In genomic region chr17:61619953-61620352, GRCh38 we compare ENCODE assay signal across 32 cellular contexts. TPM values are rescaled to one million over a fixed set of nuclear protein-coding genes. Genes with fewer than 3 reads are reported as not detected.
"Had no signal": no experiment of that assay in that cellular context is flagged by ENCODE, and none has a peak within 500 bp of the region (broad histone marks: within the 10 kb centered on the region; RNA-seq: fewer than 3 reads in every experiment).

No MANE protein-coding gene starts in this region.

- H3K4me1 Mint-ChIP-seq: stimulated activated naive CD8-positive, alpha-beta T cell treated with anti-CD3 and anti-CD28 coated beads, Interleukin-15, amount 100 ng/mL, for 72 hours had no signal

- H3K4me3 Mint-ChIP-seq: stimulated activated effector memory CD8-positive, alpha-beta T cell treated with anti-CD3 and anti-CD28 coated beads, Interleukin-12 subunit alpha, Interleukin-12 subunit beta, amount 100 ng/mL, for 72 hours; stimulated activated memory B cell treated with anti-CD40 and anti-IgM and Interleukin-4, amounts not matched to agents 10 μg/mL and 1 μg/mL and 100 μg/mL, for 72 hours; stimulated activated naive B cell treated with anti-CD40 and anti-IgM and Interleukin-4, amounts not matched to agents 10 μg/mL and 1 μg/mL and 100 μg/mL, for 72 hours; stimulated activated naive CD8-positive, alpha-beta T cell treated with anti-CD3 and anti-CD28 coated beads, Interleukin-15, amount 100 ng/mL, for 72 hours; stimulated activated naive CD8-positive, alpha-beta T cell treated with anti-CD3 and anti-CD28 coated beads, Interleukin-15, Interleukin-2, amounts not matched to agents 100 ng/mL and 50 ng/mL, for 24 hours; type B pancreatic cell had no signal

- H3K36me3 Mint-ChIP-seq: stimulated activated memory B cell treated with anti-CD40 and anti-IgM and Interleukin-4, amounts not matched to agents 10 μg/mL and 1 μg/mL and 100 μg/mL, for 72 hours had no signal

- H3K9me3 ChIP-seq: testis, thyroid gland had no signal

- H3K27me3 ChIP-seq: stomach, suprapubic skin, testis, thyroid gland, tibial artery, tibial nerve, upper lobe of left lung, upper lobe of right lung, uterus, vagina had no signal

- H3K27ac ChIP-seq: stomach, suprapubic skin, testis, thoracic aorta, thyroid gland, tibial artery, tibial nerve, transverse colon, upper lobe of left lung, upper lobe of right lung, uterus, vagina had no signal

- H3K36me3 ChIP-seq: stomach, suprapubic skin, thoracic aorta, thyroid gland, tibial artery, tibial nerve, transverse colon, upper lobe of right lung, uterus, vagina had no signal

- H3K4me1 ChIP-seq: stomach, suprapubic skin, testis, thyroid gland, tibial artery, transverse colon, upper lobe of left lung, upper lobe of right lung, uterus, vagina had no signal

- H3K27ac Mint-ChIP-seq: stimulated activated effector memory CD8-positive, alpha-beta T cell treated with anti-CD3 and anti-CD28 coated beads, Interleukin-12 subunit alpha, Interleukin-12 subunit beta, amount 100 ng/mL, for 72 hours; stimulated activated memory B cell treated with anti-CD40 and anti-IgM and Interleukin-4, amounts not matched to agents 10 μg/mL and 1 μg/mL and 100 μg/mL, for 72 hours; stimulated activated naive B cell treated with anti-CD40 and anti-IgM and Interleukin-4, amounts not matched to agents 10 μg/mL and 1 μg/mL and 100 μg/mL, for 72 hours; stimulated activated naive CD8-positive, alpha-beta T cell treated with anti-CD3 and anti-CD28 coated beads, Interleukin-15, amount 100 ng/mL, for 72 hours; stimulated activated naive CD8-positive, alpha-beta T cell treated with anti-CD3 and anti-CD28 coated beads, Interleukin-15, Interleukin-2, amounts not matched to agents 100 ng/mL and 50 ng/mL, for 24 hours; type B pancreatic cell had no signal

- H3K4me3 ChIP-seq: stomach, suprapubic skin, testis, thoracic aorta, thyroid gland, tibial artery, tibial nerve, transverse colon, upper lobe of left lung, upper lobe of right lung, uterus, vagina had no signal

- DNase-seq: stimulated activated CD4-positive, alpha-beta T cell treated with anti-CD3 and anti-CD28 coated beads, Interleukin-2, amount 100 ng/mL, for 48 hours; stimulated activated CD4-positive, alpha-beta T cell treated with anti-CD3 and anti-CD28 coated beads, Interleukin-4, amount 100 ng/mL, for 1 hour; stimulated activated CD4-positive, alpha-beta T cell treated with anti-CD3 and anti-CD28 coated beads, Interleukin-4, amount 100 ng/mL, for 24 hours; stimulated activated CD4-positive, alpha-beta T cell treated with anti-CD3 and anti-CD28 coated beads, Interleukin-4, amount 100 ng/mL, for 4 hours; stimulated activated CD8-positive, alpha-beta memory T cell treated with anti-CD3 and anti-CD28 coated beads, Interleukin-4, amount 100 ng/mL, for 48 hours; stimulated activated naive B cell treated with anti-CD40 and anti-IgM and Interleukin-4, amounts not matched to agents 10 μg/mL and 1 μg/mL and 100 μg/mL, for 72 hours; stimulated activated naive CD4-positive, alpha-beta T cell; stimulated activated naive CD4-positive, alpha-beta T cell treated with Interleukin-2 at 50 U/mL for 16 hours; stimulated activated naive CD8-positive, alpha-beta T cell treated with anti-CD3 and anti-CD28 coated beads, Interleukin-15, amount 100 ng/mL, for 72 hours; stimulated activated naive CD8-positive, alpha-beta T cell treated with anti-CD3 and anti-CD28 coated beads, Interleukin-15, Interleukin-2, amounts not matched to agents 100 U/mL and 50 U/mL, for 24 hours; stomach; substantia nigra; testis; thyroid gland; tibial artery; transverse colon; trophoblast cell; upper lobe of left lung; upper lobe of right lung; uterus had no signal

- ATAC-seq: stimulated activated effector memory CD8-positive, alpha-beta T cell treated with anti-CD3 and anti-CD28 coated beads, Interleukin-12 subunit alpha, Interleukin-12 subunit beta, amount 100 ng/mL, for 72 hours; stimulated activated memory B cell treated with anti-CD40 and anti-IgM and Interleukin-4, amounts not matched to agents 10 μg/mL and 1 μg/mL and 100 μg/mL, for 72 hours; stimulated activated naive B cell treated with anti-CD40 and anti-IgM and Interleukin-4, amounts not matched to agents 10 μg/mL and 1 μg/mL and 100 μg/mL, for 72 hours; stimulated activated naive CD8-positive, alpha-beta T cell treated with anti-CD3 and anti-CD28 coated beads, Interleukin-15, amount 100 ng/mL, for 72 hours; stimulated activated naive CD8-positive, alpha-beta T cell treated with anti-CD3 and anti-CD28 coated beads, Interleukin-15, Interleukin-2, amounts not matched to agents 100 U/mL and 50 U/mL, for 24 hours; upper lobe of right lung had no signal

RNA-seq across cellular contexts. Expression of gene NACA2, which starts 28.9 kb away (rescaled TPM):
- total RNA-seq: stomach, subcutaneous adipose tissue, suprapubic skin, temporal lobe, thoracic aorta, thyroid gland, tibial nerve, transverse colon, upper lobe of left lung, upper lobe of right lung, ureter, urinary bladder, uterus, vagina had no signal
- polyA plus RNA-seq: urinary bladder had no signal
